In genomic region chr7:66725843-66726242, GRCh38 we compare ENCODE assay signal across 33 cellular contexts. TPM values are rescaled to one million over a fixed set of nuclear protein-coding genes. Genes with fewer than 3 reads are reported as not detected.
DNase-seq lines count a peak whose midpoint lies in the region; TF ChIP-seq lines count a peak whose summit lies in the region.
"Had no signal": no experiment of that assay in that cellular context is flagged by ENCODE, and none has a peak within 500 bp of the region (broad histone marks: within the 10 kb centered on the region; RNA-seq: fewer than 3 reads in every experiment).

No MANE protein-coding gene starts in this region.

- H3K36me3 ChIP-seq in neural progenitor cell: peaks cover 3% of the 10 kb centered on the region
- H3K36me3 ChIP-seq: BE2C had no signal

- DNase-seq in DMS 273 (lab: John Stamatoyannopoulos, UW; ENCODE audit: unreplicated experiment) (peak; percentile 27), DMS 273 treated with DMSO at 0.1 percent for 48 hours (lab: John Stamatoyannopoulos, UW) (no peak), endothelial cell (ENCODE audit: low spot score) (no peak), mesenteric fat pad (ENCODE audit: low spot score) (peak; percentile 62), osteocyte (ENCODE audit: extremely low spot score, unreplicated experiment) (peak; percentile 77), 8988T (no peak), neural progenitor cell (ENCODE audit: low spot score) (no peak), Kasumi-1 (lab: John Stamatoyannopoulos, UW) (no peak)
- DNase-seq: ACHN; AML-193; BE2C; C1 segment of cervical spinal cord; Caco-2; Calu3; CD4-positive, alpha-beta memory T cell; CD4-positive, alpha-beta T cell; CD4-positive, CD25-positive, alpha-beta regulatory T cell; CD8-positive, alpha-beta memory T cell; CD8-positive, alpha-beta T cell; COR-L47; DMS153; DMS53; DMS79; DMS79 treated with DMSO at 0.1 percent for 48 hours; DND-41; EL had no signal

- no peak overlapping the region for H3K9ac ChIP-seq in neural progenitor cell
- H3K9ac ChIP-seq: BLaER1; BLaER1 treated with 17β-estradiol and CSF1 and Interleukin-3, amounts not matched to agents 10 nM and 100 nM had no signal

- no peaks in the 10 kb centered on the region for H3K4me1 ChIP-seq in neural progenitor cell
- H3K4me1 ChIP-seq: A549, BE2C, BLaER1, Caco-2 had no signal

- H2AFZ ChIP-seq in neural progenitor cell (replicated peaks): no peak overlapping the region

- no peak overlapping the region for H3K27ac ChIP-seq in neural progenitor cell
- H3K27ac ChIP-seq: 22Rv1; A549; BLaER1; BLaER1 treated with 17β-estradiol and CSF1 and Interleukin-3, amounts not matched to agents 10 nM and 100 nM; C4-2B had no signal

- no peak overlapping the region for H3K27ac Mint-ChIP-seq in endothelial cell (ENCODE audit: unreplicated experiment)
- H3K27ac Mint-ChIP-seq in osteocyte (ENCODE audit: unreplicated experiment): no peak overlapping the region
- no peak overlapping the region for H3K27ac Mint-ChIP-seq in neural progenitor cell
- H3K27ac Mint-ChIP-seq: B cell; CD4-positive, alpha-beta memory T cell; CD4-positive, alpha-beta T cell; CD4-positive, CD25-positive, alpha-beta regulatory T cell; CD8-positive, alpha-beta T cell had no signal

- H3K9me3 Mint-ChIP-seq in endothelial cell (ENCODE audit: unreplicated experiment): no peaks in the 10 kb centered on the region
- H3K9me3 Mint-ChIP-seq in osteocyte (ENCODE audit: unreplicated experiment): peaks cover 11% of the 10 kb centered on the region
- peaks cover 28% of the 10 kb centered on the region for H3K9me3 Mint-ChIP-seq in neural progenitor cell
- H3K9me3 Mint-ChIP-seq: CD4-positive, alpha-beta T cell had no signal

- H3K4me1 Mint-ChIP-seq in endothelial cell (ENCODE audit: unreplicated experiment): peaks cover 7% of the 10 kb centered on the region
- H3K4me1 Mint-ChIP-seq in osteocyte (ENCODE audit: unreplicated experiment): no peaks in the 10 kb centered on the region
- no peaks in the 10 kb centered on the region for H3K4me1 Mint-ChIP-seq in neural progenitor cell
- H3K4me1 Mint-ChIP-seq: CD14-positive monocyte; CD8-positive, alpha-beta memory T cell had no signal

- no peaks in the 10 kb centered on the region for H3K79me2 ChIP-seq in neural progenitor cell (ENCODE audit: low read depth)

- H3K27me3 ChIP-seq in neural progenitor cell: no peaks in the 10 kb centered on the region
- H3K27me3 ChIP-seq: BE2C; BLaER1; BLaER1 treated with 17β-estradiol and CSF1 and Interleukin-3, amounts not matched to agents 10 nM and 100 nM had no signal

- H3K27me3 Mint-ChIP-seq in endothelial cell (ENCODE audit: unreplicated experiment) (peaks cover 7% of the 10 kb centered on the region), osteocyte (ENCODE audit: unreplicated experiment) (no peaks in the 10 kb centered on the region), neural progenitor cell (ENCODE audit: insufficient read depth, low read depth) (peaks cover 5% of the 10 kb centered on the region)
- H3K27me3 Mint-ChIP-seq: B cell; CD4-positive, alpha-beta memory T cell; CD4-positive, alpha-beta T cell; CD4-positive, CD25-positive, alpha-beta regulatory T cell; CD8-positive, alpha-beta memory T cell had no signal

- peak overlapping the region; percentile 48 for H3K4me3 Mint-ChIP-seq in endothelial cell (ENCODE audit: unreplicated experiment)
- no peak overlapping the region for H3K4me3 Mint-ChIP-seq in osteocyte (ENCODE audit: unreplicated experiment)
- no peak overlapping the region for H3K4me3 Mint-ChIP-seq in neural progenitor cell
- H3K4me3 Mint-ChIP-seq: B cell; CD14-positive monocyte; CD4-positive, alpha-beta memory T cell; CD4-positive, alpha-beta T cell; CD4-positive, CD25-positive, alpha-beta regulatory T cell; CD8-positive, alpha-beta memory T cell; CD8-positive, alpha-beta T cell had no signal

- H3K4me2 ChIP-seq in neural progenitor cell: no peak overlapping the region
- H3K4me2 ChIP-seq: A549; BLaER1; BLaER1 treated with 17β-estradiol and CSF1 and Interleukin-3, amounts not matched to agents 10 nM and 100 nM had no signal

- H4K20me1 ChIP-seq in neural progenitor cell (ENCODE audit: low read depth): no peaks in the 10 kb centered on the region

- H3K4me3 ChIP-seq in neural progenitor cell: no peak overlapping the region
- H3K4me3 ChIP-seq: A549; BLaER1; BLaER1 treated with 17β-estradiol and CSF1 and Interleukin-3, amounts not matched to agents 10 nM and 100 nM had no signal

- H3K9me3 ChIP-seq in neural progenitor cell (ENCODE audit: low read depth): peaks cover 7% of the 10 kb centered on the region
- H3K9me3 ChIP-seq: BE2C had no signal

- H3F3A ChIP-seq in neural progenitor cell (ENCODE audit: low read depth): no peaks in the 10 kb centered on the region

- H3K36me3 Mint-ChIP-seq in endothelial cell (ENCODE audit: low read depth, unreplicated experiment) (peaks cover 43% of the 10 kb centered on the region), osteocyte (ENCODE audit: unreplicated experiment) (peaks cover 31% of the 10 kb centered on the region), neural progenitor cell (peaks cover 39% of the 10 kb centered on the region)

- TF ChIP-seq CTCF in endothelial cell (IDR thresholded peaks at IDR 0.05; ENCODE audit: unreplicated experiment) (no peak), osteocyte (IDR thresholded peaks at IDR 0.05) (no peak), neural progenitor cell (IDR thresholded peaks at IDR 0.05) (no peak)

RNA-seq across cellular contexts. Expression of gene RABGEF1, which starts 14.7 kb away (rescaled TPM):
- total RNA-seq in endothelial cell (ENCODE audit: unreplicated experiment): 19.2 TPM
- 41.1 TPM for total RNA-seq in mesenteric fat pad
- 25.3 and 25.9 TPM in 2 replicates for total RNA-seq in osteocyte
- 26.5 and 36.5 TPM in 2 replicates for total RNA-seq in neural progenitor cell (ENCODE audit: low replicate concordance)

Comparison
In these comparisons a context has a peak if more than half of its experiments do, and no peak if none do; other contexts are left out.
1. DNase-seq: peak in DMS 273 (single experiment), mesenteric fat pad (single experiment) and osteocyte (single experiment); none in DMS 273 treated with DMSO at 0.1 percent for 48 hours (single experiment), endothelial cell (single experiment), 8988T (single experiment), neural progenitor cell (single experiment) and Kasumi-1 (0 of 2).